ENCODE assay signal across 10 cellular contexts in genomic region chr2:176079285-176079830, GRCh38. TPM values are rescaled to one million over a fixed set of nuclear protein-coding genes. Genes with fewer than 3 reads are reported as not detected.
A peak's percentile ranks its signal among the peaks of the same experiment; 100 is the strongest.
DNase-seq lines count a peak whose midpoint lies in the region; ATAC-seq lines count a peak whose summit lies in the region.
"Had no signal": no experiment of that assay in that cellular context is flagged by ENCODE, and none has a peak within 500 bp of the region (broad histone marks: within the 10 kb centered on the region; RNA-seq: fewer than 3 reads in every experiment).

No MANE protein-coding gene starts in this region.

- peaks cover 0 to 13% (median 4%) of the 10 kb centered on the region in 3 donors for H3K36me3 Mint-ChIP-seq in immature natural killer cell

- H3K9me3 Mint-ChIP-seq in immature natural killer cell: peaks cover 11 to 67% (median 31%) of the 10 kb centered on the region in 6 donors

- H3K27ac Mint-ChIP-seq in immature natural killer cell: peak overlapping the region in 3 of 6 donors; percentile 47 to 83 (median 66)

- DNase-seq in 8988T (peak; percentile 34), D341Med (ENCODE audit: low spot score) (peak; percentile 60), SW480 (ENCODE audit: low spot score) (peak; percentile 41), immature natural killer cell (no peak), NCI-H2029 treated with DMSO at 0.1 percent for 48 hours (lab: John Stamatoyannopoulos, UW) (no peak)
- no peak for DNase-seq in stimulated activated CD4-positive, alpha-beta T cell treated with anti-CD3 and anti-CD28 coated beads, Interleukin-4, amount 100 ng/mL, for 4 hours
- DNase-seq: NCI-H1092 had no signal

- ATAC-seq in HG02938 (IDR thresholded peaks at IDR 0.05; ENCODE audit: unreplicated experiment) (no peak), GM18909 (IDR thresholded peaks at IDR 0.05; ENCODE audit: poor library complexity, unreplicated experiment) (no peak)

- H3K27me3 Mint-ChIP-seq in immature natural killer cell (ENCODE audit: low read depth in 3 of 3): peaks cover 78 to 84% (median 80%) of the 10 kb centered on the region in 3 donors

- H3K4me1 Mint-ChIP-seq in immature natural killer cell: peaks cover 13 to 27% of the 10 kb centered on the region in 2 donors

- peak overlapping the region; percentile 65 to 83 (median 69) for H3K4me3 Mint-ChIP-seq in immature natural killer cell

RNA-seq across cellular contexts. Expression of gene EVX2, which starts 4.4 kb away (rescaled TPM):
- polyA plus RNA-seq in immature natural killer cell: not detected
- polyA plus RNA-seq: liver had no signal

RNA-seq across cellular contexts. Expression of gene HOXD13, which starts 13.2 kb away (rescaled TPM):
- not detected for polyA plus RNA-seq in immature natural killer cell
- polyA plus RNA-seq: liver had no signal

RNA-seq across cellular contexts. Expression of gene HOXD12, which starts 20.2 kb away (rescaled TPM):
- polyA plus RNA-seq in immature natural killer cell: not detected
- polyA plus RNA-seq: liver had no signal

RNA-seq across cellular contexts. Expression of gene HOXD11, which starts 27.7 kb away (rescaled TPM):
- not detected for polyA plus RNA-seq in immature natural killer cell
- polyA plus RNA-seq: liver had no signal

RNA-seq across cellular contexts. Expression of gene HOXD10, which starts 37.2 kb away (rescaled TPM):
- not detected for polyA plus RNA-seq in immature natural killer cell
- polyA plus RNA-seq: liver had no signal

Comparison
In these comparisons a context has a peak if more than half of its experiments do, and no peak if none do; other contexts are left out.
1. DNase-seq: peak in 8988T (single experiment), D341Med (single experiment) and SW480 (single experiment); none in immature natural killer cell (0 of 3), stimulated activated CD4-positive, alpha-beta T cell treated with anti-CD3 and anti-CD28 coated beads, Interleukin-4, amount 100 ng/mL, for 4 hours (0 of 2) and NCI-H2029 treated with DMSO at 0.1 percent for 48 hours (single experiment).